In genomic region chr1:210477328-210477924, GRCh38 we compare ENCODE assay signal across 16 cellular contexts.
A peak's percentile ranks its signal among the peaks of the same experiment; 100 is the strongest.
DNase-seq lines count a peak whose midpoint lies in the region; ATAC-seq and TF ChIP-seq lines count a peak whose summit lies in the region.
"Had no signal": no experiment of that assay in that cellular context is flagged by ENCODE, and none has a peak within 500 bp of the region (broad histone marks: within the 10 kb centered on the region; RNA-seq: fewer than 3 reads in every experiment).

No MANE protein-coding gene starts in this region.

- H3K27me3 Mint-ChIP-seq in endodermal cell (ENCODE audit: insufficient read depth) = peaks cover 5% of the 10 kb centered on the region
- no peaks in the 10 kb centered on the region for H3K27me3 Mint-ChIP-seq in activated T-cell treated with anti-CD3 and anti-CD28 coated beads, Interleukin-2, amount 50 U/mL, for 4 hours (ENCODE audit: low read depth)

- no peak overlapping the region for H3K4me3 Mint-ChIP-seq in endodermal cell
- no peak overlapping the region for H3K4me3 Mint-ChIP-seq in activated T-cell treated with anti-CD3 and anti-CD28 coated beads, Interleukin-2, amount 50 U/mL, for 4 hours
- H3K4me3 Mint-ChIP-seq: T-helper 1 cell treated with Interleukin-12 subunit alpha and Interleukin-12 subunit beta and Interleukin-4 antibody, amounts not matched to agents 30 μg/mL and 1 μg/mL, for 36 hours had no signal

- H3K36me3 ChIP-seq in heart left ventricle (no peaks in the 10 kb centered on the region), right atrium auricular region (no peaks in the 10 kb centered on the region), endodermal cell (ENCODE audit: control insufficient read depth, insufficient read depth, low read length) (no peaks in the 10 kb centered on the region), uterus (no peaks in the 10 kb centered on the region)

- no peak overlapping the region for H3K27ac ChIP-seq in heart left ventricle
- H3K27ac ChIP-seq in right atrium auricular region = no peak overlapping the region
- H3K27ac ChIP-seq in endodermal cell (ENCODE audit: low read depth, low read length) = no peak overlapping the region
- no peak overlapping the region for H3K27ac ChIP-seq in uterus

- intact Hi-C loops in heart left ventricle (cut with DNase I) = loop anchor here in 1 of 10 donors (10.0 kb wide), 1 partner anchor 87 kb away; no protein-coding TSS in a partner anchor
- intact Hi-C loops in uterus (cut with DNase I; ENCODE audit: low total_unique reads) = no loop called here

- H3K9me3 Mint-ChIP-seq in endodermal cell = peaks cover 4% of the 10 kb centered on the region
- no peaks in the 10 kb centered on the region for H3K9me3 Mint-ChIP-seq in activated T-cell treated with anti-CD3 and anti-CD28 coated beads, Interleukin-2, amount 50 U/mL, for 4 hours
- H3K9me3 Mint-ChIP-seq: T-helper 1 cell treated with Interleukin-12 subunit alpha and Interleukin-12 subunit beta and Interleukin-4 antibody, amounts not matched to agents 30 μg/mL and 1 μg/mL, for 36 hours had no signal

- H3K9me3 ChIP-seq in heart left ventricle (no peaks in the 10 kb centered on the region), right atrium auricular region (no peaks in the 10 kb centered on the region), endodermal cell (ENCODE audit: control insufficient read depth, low read length) (peaks cover 14% of the 10 kb centered on the region), uterus (no peaks in the 10 kb centered on the region)

- H3K27me3 ChIP-seq in heart left ventricle (no peaks in the 10 kb centered on the region), right atrium auricular region (no peaks in the 10 kb centered on the region), endodermal cell (ENCODE audit: control insufficient read depth, insufficient read depth, low read length, poor library complexity, severe bottlenecking) (peaks cover 7% of the 10 kb centered on the region), uterus (no peaks in the 10 kb centered on the region)

- TF ChIP-seq CTCF in heart left ventricle (IDR thresholded peaks at IDR 0.05) (no peak), right atrium auricular region (IDR thresholded peaks at IDR 0.05) (no peak), endodermal cell (conservative IDR thresholded peaks at IDR 0.05) (peak; percentile 35), uterus (IDR thresholded peaks at IDR 0.05) (no peak)

- peaks cover 23% of the 10 kb centered on the region for H3K4me1 Mint-ChIP-seq in endodermal cell
- H3K4me1 Mint-ChIP-seq in activated T-cell treated with anti-CD3 and anti-CD28 coated beads, Interleukin-2, amount 50 U/mL, for 4 hours (ENCODE audit: low read depth) = no peaks in the 10 kb centered on the region

- H3K4me1 ChIP-seq in heart left ventricle (peaks cover 0 to 8% (median 0%) of the 10 kb centered on the region in 12 donors), right atrium auricular region (no peaks in the 10 kb centered on the region), endodermal cell (ENCODE audit: control insufficient read depth, insufficient read depth, low read length) (no peaks in the 10 kb centered on the region), uterus (no peaks in the 10 kb centered on the region)

- DNase-seq in heart left ventricle (no peak), right atrium auricular region (ENCODE audit: low spot score) (no peak), NCI-H69 (lab: John Stamatoyannopoulos, UW) (peak; percentile 46), endodermal cell (no peak), uterus (no peak)
- no peak for DNase-seq in activated T-cell treated with anti-CD3 and anti-CD28 coated beads, Interleukin-2, amount 50 U/mL, for 4 hours
- DNase-seq: activated CD4-positive, alpha-beta T cell treated with anti-CD3 and anti-CD28 coated beads for 4 hours; activated T-cell treated with anti-CD3 and anti-CD28 coated beads, Interleukin-2, amount 50 U/mL, for 48 hours; aorta; DMS153; NCI-H2171 treated with DMSO at 0.1 percent for 48 hours; posterior cingulate gyrus; trophoblast cell had no signal

- H3K4me3 ChIP-seq in heart left ventricle = no peak overlapping the region
- no peak overlapping the region for H3K4me3 ChIP-seq in right atrium auricular region
- H3K4me3 ChIP-seq in endodermal cell (ENCODE audit: low read length) = no peak overlapping the region
- H3K4me3 ChIP-seq in uterus = no peak overlapping the region

- H3K36me3 Mint-ChIP-seq in endodermal cell (ENCODE audit: low read depth) = no peaks in the 10 kb centered on the region
- peaks cover 2% of the 10 kb centered on the region for H3K36me3 Mint-ChIP-seq in activated T-cell treated with anti-CD3 and anti-CD28 coated beads, Interleukin-2, amount 50 U/mL, for 4 hours (ENCODE audit: insufficient read depth)

- ATAC-seq in heart left ventricle (peak; percentile 34 to 75 (median 58)), GM18517 (IDR thresholded peaks at IDR 0.05; ENCODE audit: unreplicated experiment) (no peak), GM21360 (IDR thresholded peaks at IDR 0.05; ENCODE audit: unreplicated experiment) (no peak)
- no peak for ATAC-seq in activated T-cell treated with anti-CD3 and anti-CD28 coated beads, Interleukin-2, amount 50 U/mL, for 4 hours

- TF ChIP-seq POLR2A in heart left ventricle (IDR thresholded peaks at IDR 0.05) (no peak), uterus (IDR thresholded peaks at IDR 0.05) (no peak)

- H3K9ac ChIP-seq in endodermal cell (ENCODE audit: extremely low read depth, low read length, poor library complexity, severe bottlenecking) = no peak overlapping the region

- 34 to 54% (median 42%) methylated on average over 5 of the region's 5 CpGs for WGBS in heart left ventricle, 4 donors
- WGBS in endodermal cell (ENCODE audit: insufficient coverage in 1 of 2, insufficient read length in 1 of 2), 2 experiments = 81 to 100% methylated on average over 1 to 5 of the region's 5 CpGs

- H3K27ac Mint-ChIP-seq in endodermal cell = no peak overlapping the region
- H3K27ac Mint-ChIP-seq: T-helper 1 cell treated with Interleukin-12 subunit alpha and Interleukin-12 subunit beta and Interleukin-4 antibody, amounts not matched to agents 30 μg/mL and 1 μg/mL, for 36 hours had no signal

Comparison
In these comparisons a context has a peak if more than half of its experiments do, and no peak if none do; other contexts are left out.
1. ATAC-seq: peak in heart left ventricle (4 of 4); none in GM18517 (single experiment), activated T-cell treated with anti-CD3 and anti-CD28 coated beads, Interleukin-2, amount 50 U/mL, for 4 hours (0 of 2) and GM21360 (single experiment).